20 cellular contexts compared by ENCODE assay signal in the genomic region with DNA sequence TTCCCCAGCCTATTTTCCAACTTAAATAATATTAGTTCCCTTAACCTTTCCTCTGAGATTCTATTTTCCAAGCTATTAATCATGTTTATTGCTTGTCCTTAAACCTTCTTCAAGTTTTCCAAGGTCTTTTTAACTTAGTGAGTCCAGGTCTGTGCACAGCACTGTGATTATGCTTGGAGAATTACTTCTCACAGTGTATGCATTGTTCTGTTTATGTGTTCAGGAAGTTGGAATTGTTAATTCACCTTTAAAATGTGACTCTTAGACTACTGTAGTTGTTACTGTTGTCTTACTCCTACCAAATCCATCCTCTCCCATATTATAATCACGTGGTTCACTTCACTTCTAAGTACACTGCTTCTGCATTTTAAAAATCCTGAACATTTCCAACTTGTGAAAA.
A peak's percentile ranks its signal among the peaks of the same experiment; 100 is the strongest.
DNase-seq lines count a peak whose midpoint lies in the region; ATAC-seq and TF ChIP-seq lines count a peak whose summit lies in the region.
"Had no signal": no experiment of that assay in that cellular context is flagged by ENCODE, and none has a peak within 500 bp of the region (broad histone marks: within the 10 kb centered on the region; RNA-seq: fewer than 3 reads in every experiment).

No MANE protein-coding gene starts in this region.

- H3K4me3 Mint-ChIP-seq in nephron = no peak overlapping the region
- H3K4me3 Mint-ChIP-seq: T-helper 1 cell treated with Interleukin-12 subunit alpha and Interleukin-12 subunit beta and Interleukin-4 antibody, amounts not matched to agents 30 μg/mL and 1 μg/mL, for 36 hours had no signal

- TF ChIP-seq CTCF in nephron (IDR thresholded peaks at IDR 0.05; ENCODE audit: unreplicated experiment in 3 of 3) = no peak

- no peak for ATAC-seq in HG03175 (IDR thresholded peaks at IDR 0.05; ENCODE audit: unreplicated experiment)
- ATAC-seq: HCT116 had no signal

- H3K36me3 Mint-ChIP-seq in nephron (ENCODE audit: low read depth) = no peaks in the 10 kb centered on the region
- H3K36me3 Mint-ChIP-seq: CD4-positive, alpha-beta memory T cell had no signal

- no peaks in the 10 kb centered on the region for H3K27me3 Mint-ChIP-seq in nephron (ENCODE audit: low read depth)
- H3K27me3 Mint-ChIP-seq: CD4-positive, alpha-beta memory T cell had no signal

- DNase-seq in DMS153 (lab: John Stamatoyannopoulos, UW) (peak; percentile 9), DMS153 treated with DMSO at 0.1 percent for 48 hours (lab: John Stamatoyannopoulos, UW; ENCODE audit: unreplicated experiment) (no peak), NCI-H510A treated with DMSO at 0.1 percent for 48 hours (lab: John Stamatoyannopoulos, UW) (peak; percentile 6), NCI-H510A (lab: John Stamatoyannopoulos, UW) (no peak), NCI-H748 treated with DMSO at 0.1 percent for 48 hours (lab: John Stamatoyannopoulos, UW) (peak; percentile 19), NOMO-1 (lab: John Stamatoyannopoulos, UW; ENCODE audit: unreplicated experiment in 2 of 2) (no peak)
- DNase-seq: Caco-2; CD4-positive, alpha-beta memory T cell; DMS 273 treated with DMSO at 0.1 percent for 48 hours; GDM1; IMR-90; NCI-H1436; NCI-H2029; NCI-H2171 treated with DMSO at 0.1 percent for 48 hours; NCI-H526; NK-92 treated with Interleukin-12 subunit alpha and Interleukin-12 subunit beta, amount 100 ng/mL, for 24 hours had no signal

- no peaks in the 10 kb centered on the region for H3K9me3 Mint-ChIP-seq in nephron

- peaks cover 6% of the 10 kb centered on the region for H3K4me1 Mint-ChIP-seq in nephron
- H3K4me1 Mint-ChIP-seq: CD4-positive, alpha-beta memory T cell had no signal

- H3K27ac Mint-ChIP-seq in nephron = peak overlapping the region in 2 of 3 experiments; percentile 3 to 17
- H3K27ac Mint-ChIP-seq: CD4-positive, alpha-beta memory T cell; T-helper 1 cell treated with Interleukin-12 subunit alpha and Interleukin-12 subunit beta and Interleukin-4 antibody, amounts not matched to agents 30 μg/mL and 1 μg/mL, for 36 hours had no signal

Comparison
In these comparisons a context has a peak if more than half of its experiments do, and no peak if none do; other contexts are left out.
1. DNase-seq: peak in DMS153 (single experiment), NCI-H510A treated with DMSO at 0.1 percent for 48 hours (single experiment) and NCI-H748 treated with DMSO at 0.1 percent for 48 hours (single experiment); none in DMS153 treated with DMSO at 0.1 percent for 48 hours (single experiment), NCI-H510A (single experiment) and NOMO-1 (0 of 2).